ENCODE assay signal across 27 cellular contexts in the genomic region with DNA sequence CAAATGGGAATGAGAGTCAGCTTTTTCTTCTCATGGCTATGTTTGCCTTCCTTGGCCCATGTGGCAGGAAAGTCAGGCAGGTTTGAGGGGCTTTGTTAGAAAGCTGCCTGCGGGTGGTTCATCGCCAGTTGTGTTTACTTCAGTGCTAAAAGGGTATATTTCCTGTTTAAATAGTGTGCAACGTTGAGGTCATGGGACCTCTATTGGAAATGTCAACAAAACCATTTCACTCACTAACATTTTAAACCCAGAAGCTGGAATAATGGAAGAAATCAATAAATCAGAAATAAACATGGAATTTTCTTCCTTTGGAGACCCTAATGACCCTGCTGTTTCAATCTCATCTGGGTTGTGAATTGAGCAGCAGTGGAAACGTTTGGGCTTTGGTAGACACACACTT.
DNase-seq lines count a peak whose midpoint lies in the region; TF ChIP-seq lines count a peak whose summit lies in the region.
"Had no signal": no experiment of that assay in that cellular context is flagged by ENCODE, and none has a peak within 500 bp of the region (broad histone marks: within the 10 kb centered on the region; RNA-seq: fewer than 3 reads in every experiment).

No MANE protein-coding gene starts in this region.

- no peaks in the 10 kb centered on the region for H3K27me3 Mint-ChIP-seq in neural progenitor cell (ENCODE audit: insufficient read depth, low read depth)
- no peaks in the 10 kb centered on the region for H3K27me3 Mint-ChIP-seq in CD8-positive, alpha-beta memory T cell
- H3K27me3 Mint-ChIP-seq: activated CD4-positive, alpha-beta T cell treated with anti-CD3 and anti-CD28 coated beads, Interleukin-2, amount 10 ng/mL, durations not matched to agents 24 days and 14 days; CD4-positive, alpha-beta T cell; natural killer cell treated with Interleukin-12 subunit alpha and Interleukin-12 subunit beta and Interleukin-15 and Interleukin-18, amount 100 ng/mL, for 72 hours had no signal

- TF ChIP-seq CTCF in neural progenitor cell (IDR thresholded peaks at IDR 0.05): no peak

- POLR2A ChIA-PET in CD8-positive, alpha-beta memory T cell (lab: Charles Lee): no interaction called here

- no peak overlapping the region for H3K4me3 Mint-ChIP-seq in neural progenitor cell
- H3K4me3 Mint-ChIP-seq in CD8-positive, alpha-beta memory T cell: no peak overlapping the region
- H3K4me3 Mint-ChIP-seq: activated CD4-positive, alpha-beta T cell treated with anti-CD3 and anti-CD28 coated beads, Interleukin-2, amount 10 ng/mL, durations not matched to agents 24 days and 14 days; CD4-positive, alpha-beta T cell; endodermal cell; natural killer cell treated with Interleukin-12 subunit alpha and Interleukin-12 subunit beta and Interleukin-15 and Interleukin-18, amount 100 ng/mL, for 72 hours; T-helper 1 cell treated with Interleukin-12 subunit alpha and Interleukin-12 subunit beta and Interleukin-4 antibody, amounts not matched to agents 30 μg/mL and 1 μg/mL, for 36 hours had no signal

- no peak overlapping the region for H3K9ac ChIP-seq in neural progenitor cell

- H3K79me2 ChIP-seq in neural progenitor cell (ENCODE audit: low read depth): no peaks in the 10 kb centered on the region

- no peak overlapping the region for H3K27ac ChIP-seq in neural progenitor cell
- H3K27ac ChIP-seq in CD8-positive, alpha-beta memory T cell (ENCODE audit: low read depth, low read length): no peak overlapping the region
- H3K27ac ChIP-seq: colonic mucosa, gastroesophageal sphincter, RWPE1, sigmoid colon, SK-N-MC, thoracic aorta, uterus had no signal

- no peak overlapping the region for H3K27ac Mint-ChIP-seq in neural progenitor cell
- no peak overlapping the region for H3K27ac Mint-ChIP-seq in CD8-positive, alpha-beta memory T cell
- H3K27ac Mint-ChIP-seq: activated CD4-positive, alpha-beta T cell treated with anti-CD3 and anti-CD28 coated beads, Interleukin-2, amount 10 ng/mL, durations not matched to agents 24 days and 14 days; CD4-positive, alpha-beta T cell; endodermal cell; natural killer cell treated with Interleukin-12 subunit alpha and Interleukin-12 subunit beta and Interleukin-15 and Interleukin-18, amount 100 ng/mL, for 72 hours; T-helper 1 cell treated with Interleukin-12 subunit alpha and Interleukin-12 subunit beta and Interleukin-4 antibody, amounts not matched to agents 30 μg/mL and 1 μg/mL, for 36 hours had no signal

- no peak overlapping the region for H3K4me3 ChIP-seq in neural progenitor cell
- no peak overlapping the region for H3K4me3 ChIP-seq in CD8-positive, alpha-beta memory T cell (ENCODE audit: low read length)
- H3K4me3 ChIP-seq: colonic mucosa, gastroesophageal sphincter, sigmoid colon, SK-N-MC, thoracic aorta, uterus had no signal

- no peaks in the 10 kb centered on the region for H3K36me3 ChIP-seq in neural progenitor cell
- H3K36me3 ChIP-seq in CD8-positive, alpha-beta memory T cell (ENCODE audit: insufficient read depth, low read length): no peaks in the 10 kb centered on the region
- H3K36me3 ChIP-seq: colonic mucosa, gastroesophageal sphincter, sigmoid colon, thoracic aorta, uterus had no signal

- no peak overlapping the region for H3K4me2 ChIP-seq in neural progenitor cell

- no peaks in the 10 kb centered on the region for H3K27me3 ChIP-seq in neural progenitor cell
- H3K27me3 ChIP-seq in CD8-positive, alpha-beta memory T cell (ENCODE audit: insufficient read depth, low read length, poor library complexity, severe bottlenecking): no peaks in the 10 kb centered on the region
- H3K27me3 ChIP-seq: colonic mucosa, gastroesophageal sphincter, sigmoid colon, uterus had no signal

- H4K20me1 ChIP-seq in neural progenitor cell (ENCODE audit: low read depth): no peaks in the 10 kb centered on the region

- in situ Hi-C loops in ACHN (cut with HindIII; ENCODE audit: low pct_ligation_motif_present, low pct_unique_long_range_greater_than_20kb, low sequenced_read_pairs): no loop called here

- H3K9me3 Mint-ChIP-seq in neural progenitor cell: no peaks in the 10 kb centered on the region
- H3K9me3 Mint-ChIP-seq in CD8-positive, alpha-beta memory T cell: peaks cover 0 to 21% (median 0%) of the 10 kb centered on the region in 5 donors
- H3K9me3 Mint-ChIP-seq: activated CD4-positive, alpha-beta T cell treated with anti-CD3 and anti-CD28 coated beads, Interleukin-2, amount 10 ng/mL, durations not matched to agents 24 days and 14 days; CD4-positive, alpha-beta T cell; endodermal cell; T-helper 1 cell treated with Interleukin-12 subunit alpha and Interleukin-12 subunit beta and Interleukin-4 antibody, amounts not matched to agents 30 μg/mL and 1 μg/mL, for 36 hours had no signal

- DNase-seq in DMS53 treated with DMSO at 0.1 percent for 48 hours (lab: John Stamatoyannopoulos, UW; ENCODE audit: unreplicated experiment) (peak; percentile 42), NCI-H146 treated with DMSO at 0.1 percent for 48 hours (lab: John Stamatoyannopoulos, UW; ENCODE audit: unreplicated experiment) (peak; percentile 6), dermis microvascular lymphatic vessel endothelial cell (ENCODE audit: low read depth in 2 of 2) (peak; percentile 48 to 82), neural progenitor cell (ENCODE audit: low spot score) (no peak), ACHN (no peak)
- DNase-seq in CD8-positive, alpha-beta memory T cell: no peak
- no peak for DNase-seq in NK-92 treated with Interleukin-12 subunit alpha and Interleukin-12 subunit beta, amount 100 ng/mL, for 24 hours (lab: John Stamatoyannopoulos, UW)
- DNase-seq: activated CD4-positive, alpha-beta T cell treated with anti-CD3 and anti-CD28 coated beads, Interleukin-2, amount 10 ng/mL, durations not matched to agents 24 days and 14 days; activated naive CD4-positive, alpha-beta T cell; activated T-cell treated with anti-CD3 and anti-CD28 coated beads, Interleukin-2, amount 50 U/mL, for 48 hours; CD4-positive, alpha-beta T cell; colonic mucosa; endodermal cell; GDM1; HCEC 1CT; NCI-H1105 treated with DMSO at 0.1 percent for 48 hours; NCI-H2171 treated with DMSO at 0.1 percent for 48 hours; NCI-H526; sigmoid colon; stimulated activated naive CD8-positive, alpha-beta T cell treated with anti-CD3 and anti-CD28 coated beads, Interleukin-15, Interleukin-2, amounts not matched to agents 100 U/mL and 50 U/mL, for 24 hours; uterus had no signal

- CTCF ChIA-PET in CD8-positive, alpha-beta memory T cell (lab: Charles Lee): no interaction called here

- no peaks in the 10 kb centered on the region for H3K9me3 ChIP-seq in neural progenitor cell (ENCODE audit: low read depth)
- H3K9me3 ChIP-seq in CD8-positive, alpha-beta memory T cell (ENCODE audit: low read length): no peaks in the 10 kb centered on the region
- H3K9me3 ChIP-seq: colonic mucosa, gastroesophageal sphincter, sigmoid colon, thoracic aorta, uterus had no signal

- no peaks in the 10 kb centered on the region for H3K4me1 ChIP-seq in neural progenitor cell
- no peaks in the 10 kb centered on the region for H3K4me1 ChIP-seq in CD8-positive, alpha-beta memory T cell (ENCODE audit: insufficient read depth, low read length)
- H3K4me1 ChIP-seq: colonic mucosa, gastroesophageal sphincter, sigmoid colon, uterus had no signal

- no peaks in the 10 kb centered on the region for H3F3A ChIP-seq in neural progenitor cell (ENCODE audit: low read depth)

- H2AFZ ChIP-seq in neural progenitor cell (replicated peaks): peak overlapping the region; percentile 40

- no peaks in the 10 kb centered on the region for H3K36me3 Mint-ChIP-seq in neural progenitor cell
- H3K36me3 Mint-ChIP-seq in CD8-positive, alpha-beta memory T cell: no peaks in the 10 kb centered on the region
- H3K36me3 Mint-ChIP-seq: natural killer cell treated with Interleukin-12 subunit alpha and Interleukin-12 subunit beta and Interleukin-15 and Interleukin-18, amount 100 ng/mL, for 72 hours had no signal

- no peaks in the 10 kb centered on the region for H3K4me1 Mint-ChIP-seq in neural progenitor cell
- H3K4me1 Mint-ChIP-seq in CD8-positive, alpha-beta memory T cell: no peaks in the 10 kb centered on the region
- H3K4me1 Mint-ChIP-seq: activated CD4-positive, alpha-beta T cell treated with anti-CD3 and anti-CD28 coated beads, Interleukin-2, amount 10 ng/mL, durations not matched to agents 24 days and 14 days; endodermal cell had no signal

Comparison
In these comparisons a context has a peak if more than half of its experiments do, and no peak if none do; other contexts are left out.
1. DNase-seq: peak in DMS53 treated with DMSO at 0.1 percent for 48 hours (single experiment), NCI-H146 treated with DMSO at 0.1 percent for 48 hours (single experiment) and dermis microvascular lymphatic vessel endothelial cell (2 of 2); none in neural progenitor cell (single experiment), ACHN (single experiment), CD8-positive, alpha-beta memory T cell (0 of 5) and NK-92 treated with Interleukin-12 subunit alpha and Interleukin-12 subunit beta, amount 100 ng/mL, for 24 hours (single experiment).